ENCODE assay signal across 8 cellular contexts in the genomic region with DNA sequence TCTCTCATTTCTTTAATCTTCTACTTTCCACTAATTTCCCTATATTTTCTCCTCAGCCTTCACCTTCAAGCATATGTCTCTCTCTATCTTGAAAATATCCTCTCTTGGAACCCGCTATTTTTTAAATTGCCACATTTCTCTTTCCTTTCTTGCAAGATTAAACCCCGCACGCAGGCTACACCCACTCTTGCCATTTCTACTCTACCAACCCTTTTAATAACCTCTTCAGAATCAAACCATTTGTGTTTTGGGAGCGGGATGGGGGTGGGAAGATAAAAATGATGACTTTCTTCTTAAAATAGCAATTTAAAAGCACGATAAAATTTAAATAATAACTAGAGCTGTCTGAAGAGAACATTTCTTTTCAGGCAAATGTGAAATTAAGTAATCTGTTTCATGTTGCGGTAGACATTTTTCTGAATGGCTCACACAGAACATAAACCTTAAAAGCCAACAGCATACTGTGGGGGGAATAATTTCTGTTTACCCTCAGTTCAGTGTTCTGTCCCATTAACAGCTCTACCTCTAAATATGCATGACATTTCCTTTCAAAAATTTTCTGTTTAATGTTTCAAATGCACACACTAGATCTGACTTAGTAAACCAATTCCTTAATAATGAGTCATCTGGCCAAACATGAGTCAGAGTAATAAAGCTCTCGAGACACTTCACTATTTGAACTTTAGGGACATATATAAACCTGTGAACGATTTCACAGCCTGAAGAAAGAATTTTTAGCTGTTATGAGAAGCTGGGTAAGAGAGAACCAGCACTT. TPM values are rescaled to one million over a fixed set of nuclear protein-coding genes. Genes with fewer than 3 reads are reported as not detected.
DNase-seq lines count a peak whose midpoint lies in the region; ATAC-seq, FAIRE-seq and TF ChIP-seq lines count a peak whose summit lies in the region.

No MANE protein-coding gene starts in this region.

- peaks cover 81% of the 10 kb centered on the region for H3K79me2 ChIP-seq in ACC112 (ENCODE audit: control insufficient read depth, insufficient read depth, low read length, unreplicated experiment)
- peaks cover 97% of the 10 kb centered on the region for H3K79me2 ChIP-seq in SK-N-SH (ENCODE audit: insufficient read depth)

- H3K4me3 ChIP-seq in ACC112 (ENCODE audit: low read depth, low read length) (peak overlapping the region; percentile 65), SK-N-SH (ENCODE audit: low read depth in 2 of 2, low read length in 1 of 2) (peak overlapping the region; percentile 12 to 34; a peak in 2 of 4 replicates), kidney (ENCODE audit: low read length in 2 of 2) (no peak overlapping the region), WERI-Rb-1 (ENCODE audit: low read depth, low read length) (no peak overlapping the region)

- H3K27me3 ChIP-seq in ACC112 (ENCODE audit: insufficient read depth, low read length) (no peaks in the 10 kb centered on the region), SK-N-SH (ENCODE audit: insufficient read depth) (no peaks in the 10 kb centered on the region), WERI-Rb-1 (ENCODE audit: insufficient read depth, low read depth, severe bottlenecking) (no peaks in the 10 kb centered on the region)

- intact Hi-C loops in kidney (cut with DNase I): no loop called here

- DNase-seq in SK-N-SH (no peak), kidney (no peak), NCI-H1105 treated with DMSO at 0.1 percent for 48 hours (lab: John Stamatoyannopoulos, UW) (no peak), WERI-Rb-1 (no peak)

- no peaks in the 10 kb centered on the region for H4K20me1 ChIP-seq in SK-N-SH (ENCODE audit: insufficient read depth)

- FAIRE-seq in kidney (lab: Jason Lieb, UNC): peak; percentile 95

- POLR2A ChIA-PET in SK-N-SH (lab: Yijun Ruan, JAX): no interaction called here

- ATAC-seq in HG02610 (IDR thresholded peaks at IDR 0.05; ENCODE audit: unreplicated experiment): peak; percentile 84
- no peak for ATAC-seq in GM19324 (IDR thresholded peaks at IDR 0.05; ENCODE audit: low FRiP score, unreplicated experiment)
- no peak for ATAC-seq in GM18517 (IDR thresholded peaks at IDR 0.05; ENCODE audit: unreplicated experiment)

- CTCF ChIA-PET in SK-N-SH (lab: Yijun Ruan, JAX): no interaction called here

- peak; percentile 64 to 96 for TF ChIP-seq EP300 in SK-N-SH (IDR thresholded peaks at IDR 0.05; ENCODE audit: borderline replicate concordance in 1 of 2, low read depth in 1 of 2, low read length in 1 of 2)

- H3K9me2 ChIP-seq in SK-N-SH: no peaks in the 10 kb centered on the region

- no peak for TF ChIP-seq CTCF in SK-N-SH (IDR thresholded peaks at IDR 0.05)
- no peak for TF ChIP-seq CTCF in kidney (IDR thresholded peaks at IDR 0.05; ENCODE audit: borderline replicate concordance, extremely low read depth, insufficient read depth)
- TF ChIP-seq CTCF in WERI-Rb-1 (IDR thresholded peaks at IDR 0.05; ENCODE audit: low read depth, low read length): no peak

- H3K9ac ChIP-seq in SK-N-SH (peak overlapping the region; percentile 65; the same call in 1 of the 2 replicates), kidney (ENCODE audit: low read length in 2 of 2) (no peak overlapping the region)

- peaks cover 17% of the 10 kb centered on the region for H3K36me3 ChIP-seq in ACC112 (ENCODE audit: insufficient read depth, low read length)
- H3K36me3 ChIP-seq in SK-N-SH (replicated peaks in 1 of 2; ENCODE audit: control insufficient read depth in 1 of 2, insufficient read depth in 2 of 2, low read length in 1 of 2): peaks cover 9 to 67% of the 10 kb centered on the region in 2 experiments
- H3K36me3 ChIP-seq in kidney (ENCODE audit: control insufficient read depth in 1 of 2, insufficient read depth in 2 of 2, low read length in 2 of 2): no peaks in the 10 kb centered on the region
- no peaks in the 10 kb centered on the region for H3K36me3 ChIP-seq in WERI-Rb-1

- H3K4me2 ChIP-seq in SK-N-SH: peak overlapping the region; percentile 56

- H3K4me1 ChIP-seq in ACC112 (ENCODE audit: control insufficient read depth, insufficient read depth, low read length, unreplicated experiment): peaks cover 81% of the 10 kb centered on the region
- peaks cover 9 to 58% of the 10 kb centered on the region in 2 experiments; a peak in 3 of 4 replicates for H3K4me1 ChIP-seq in SK-N-SH (ENCODE audit: control insufficient read depth in 1 of 2, insufficient read depth in 2 of 2, low read depth in 1 of 2, low read length in 1 of 2)
- H3K4me1 ChIP-seq in kidney (ENCODE audit: control insufficient read depth in 1 of 2, insufficient read depth in 1 of 2, low read depth in 1 of 2, low read length in 2 of 2): peaks cover 0 to 5% of the 10 kb centered on the region in 2 donors

- H2AFZ ChIP-seq in ACC112 (ENCODE audit: low read length, unreplicated experiment) (no peak overlapping the region), SK-N-SH (ENCODE audit: low read depth) (no peak overlapping the region)

- WGBS in SK-N-SH (ENCODE audit: low lambda C conversion rate): 47% methylated on average over 8 of the region's 8 CpGs

- H3F3A ChIP-seq in SK-N-SH (replicated peaks; ENCODE audit: insufficient read depth): peaks cover 48% of the 10 kb centered on the region

- peak overlapping the region; percentile 97 for H3K27ac ChIP-seq in ACC112 (ENCODE audit: low read depth, low read length)
- peak overlapping the region; percentile 68 to 96 for H3K27ac ChIP-seq in SK-N-SH (ENCODE audit: low read depth in 2 of 2, low read length in 1 of 2)
- peak overlapping the region in 1 of 2 donors; percentile 25 for H3K27ac ChIP-seq in kidney (ENCODE audit: low read depth in 2 of 2, low read length in 2 of 2)
- H3K27ac ChIP-seq in WERI-Rb-1: no peak overlapping the region

- no peak for TF ChIP-seq RAD21 in SK-N-SH (IDR thresholded peaks at IDR 0.05; ENCODE audit: low read length)

- H3K9me3 ChIP-seq in SK-N-SH: no peaks in the 10 kb centered on the region
- no peaks in the 10 kb centered on the region for H3K9me3 ChIP-seq in kidney (ENCODE audit: control insufficient read depth in 1 of 2, low read length in 2 of 2)
- H3K9me3 ChIP-seq in WERI-Rb-1 (ENCODE audit: severe bottlenecking): no peaks in the 10 kb centered on the region

TF ChIP-seq in SK-N-SH, 30 proteins besides CTCF, POLR2A, EP300 and RAD21 (continues in another document):
- TF ChIP-seq JUND (IDR thresholded peaks at IDR 0.05) (peak; percentile 100), MXI1 (IDR thresholded peaks at IDR 0.05; ENCODE audit: low read depth, low read length) (no peak), EZH2phosphoT487 (IDR thresholded peaks at IDR 0.05; ENCODE audit: borderline replicate concordance, low read depth) (no peak), TCF12 (IDR thresholded peaks at IDR 0.05) (peak; percentile 96), SIN3A (IDR thresholded peaks at IDR 0.05; ENCODE audit: borderline replicate concordance, low read depth, low read length) (no peak), MEF2A (IDR thresholded peaks at IDR 0.05; ENCODE audit: borderline replicate concordance, low read depth) (peak; percentile 74), GATA2 (CRISPR knock-in tag; IDR thresholded peaks at IDR 0.05) (no peak), FOXJ3 (CRISPR knock-in tag; IDR thresholded peaks at IDR 0.05) (no peak), CHD2 (IDR thresholded peaks at IDR 0.05; ENCODE audit: low read length, partially characterized antibody) (no peak)
- TF ChIP-seq, protein P1, sequence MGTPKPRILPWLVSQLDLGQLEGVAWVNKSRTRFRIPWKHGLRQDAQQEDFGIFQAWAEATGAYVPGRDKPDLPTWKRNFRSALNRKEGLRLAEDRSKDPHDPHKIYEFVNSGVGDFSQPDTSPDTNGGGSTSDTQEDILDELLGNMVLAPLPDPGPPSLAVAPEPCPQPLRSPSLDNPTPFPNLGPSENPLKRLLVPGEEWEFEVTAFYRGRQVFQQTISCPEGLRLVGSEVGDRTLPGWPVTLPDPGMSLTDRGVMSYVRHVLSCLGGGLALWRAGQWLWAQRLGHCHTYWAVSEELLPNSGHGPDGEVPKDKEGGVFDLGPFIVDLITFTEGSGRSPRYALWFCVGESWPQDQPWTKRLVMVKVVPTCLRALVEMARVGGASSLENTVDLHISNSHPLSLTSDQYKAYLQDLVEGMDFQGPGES (IDR thresholded peaks at IDR 0.05; ENCODE audit: low read depth, low read length): no peak
- TF ChIP-seq, protein P2, sequence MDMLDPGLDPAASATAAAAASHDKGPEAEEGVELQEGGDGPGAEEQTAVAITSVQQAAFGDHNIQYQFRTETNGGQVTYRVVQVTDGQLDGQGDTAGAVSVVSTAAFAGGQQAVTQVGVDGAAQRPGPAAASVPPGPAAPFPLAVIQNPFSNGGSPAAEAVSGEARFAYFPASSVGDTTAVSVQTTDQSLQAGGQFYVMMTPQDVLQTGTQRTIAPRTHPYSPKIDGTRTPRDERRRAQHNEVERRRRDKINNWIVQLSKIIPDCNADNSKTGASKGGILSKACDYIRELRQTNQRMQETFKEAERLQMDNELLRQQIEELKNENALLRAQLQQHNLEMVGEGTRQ (IDR thresholded peaks at IDR 0.05; ENCODE audit: borderline replicate concordance, low read depth, low read length): no peak
- TF ChIP-seq, protein P3, sequence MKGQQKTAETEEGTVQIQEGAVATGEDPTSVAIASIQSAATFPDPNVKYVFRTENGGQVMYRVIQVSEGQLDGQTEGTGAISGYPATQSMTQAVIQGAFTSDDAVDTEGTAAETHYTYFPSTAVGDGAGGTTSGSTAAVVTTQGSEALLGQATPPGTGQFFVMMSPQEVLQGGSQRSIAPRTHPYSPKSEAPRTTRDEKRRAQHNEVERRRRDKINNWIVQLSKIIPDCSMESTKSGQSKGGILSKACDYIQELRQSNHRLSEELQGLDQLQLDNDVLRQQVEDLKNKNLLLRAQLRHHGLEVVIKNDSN (IDR thresholded peaks at IDR 0.05; ENCODE audit: borderline replicate concordance, low read depth): no peak
- TF ChIP-seq, protein P4, sequence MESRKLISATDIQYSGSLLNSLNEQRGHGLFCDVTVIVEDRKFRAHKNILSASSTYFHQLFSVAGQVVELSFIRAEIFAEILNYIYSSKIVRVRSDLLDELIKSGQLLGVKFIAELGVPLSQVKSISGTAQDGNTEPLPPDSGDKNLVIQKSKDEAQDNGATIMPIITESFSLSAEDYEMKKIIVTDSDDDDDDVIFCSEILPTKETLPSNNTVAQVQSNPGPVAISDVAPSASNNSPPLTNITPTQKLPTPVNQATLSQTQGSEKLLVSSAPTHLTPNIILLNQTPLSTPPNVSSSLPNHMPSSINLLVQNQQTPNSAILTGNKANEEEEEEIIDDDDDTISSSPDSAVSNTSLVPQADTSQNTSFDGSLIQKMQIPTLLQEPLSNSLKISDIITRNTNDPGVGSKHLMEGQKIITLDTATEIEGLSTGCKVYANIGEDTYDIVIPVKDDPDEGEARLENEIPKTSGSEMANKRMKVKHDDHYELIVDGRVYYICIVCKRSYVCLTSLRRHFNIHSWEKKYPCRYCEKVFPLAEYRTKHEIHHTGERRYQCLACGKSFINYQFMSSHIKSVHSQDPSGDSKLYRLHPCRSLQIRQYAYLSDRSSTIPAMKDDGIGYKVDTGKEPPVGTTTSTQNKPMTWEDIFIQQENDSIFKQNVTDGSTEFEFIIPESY (IDR thresholded peaks at IDR 0.05; ENCODE audit: borderline replicate concordance, low read depth): peak; percentile 86

RNA-seq across cellular contexts. Expression of a gene that starts 20.5 kb away (rescaled TPM):
- polyA plus RNA-seq in SK-N-SH (2012; rRNA removed) (30.4 and 41.4 TPM in 2 replicates), kidney (ENCODE audit: insufficient read depth, low read depth, low replicate concordance) (3.6 TPM)
- polyA plus RNA-seq in SK-N-SH (2012; cell fraction: cytosol; rRNA removed): 44.8 and 45.9 TPM in 2 replicates
- polyA plus RNA-seq in SK-N-SH (2012; cell fraction: nucleus; rRNA removed): 27.0 and 42.8 TPM in 2 replicates
- total RNA-seq in kidney: 16.7 TPM

Comparison
In these comparisons a context has a peak if more than half of its experiments do, and no peak if none do; other contexts are left out.
1. H3K4me3 ChIP-seq: peak in ACC112 (single experiment) and SK-N-SH (2 of 2); none in kidney (0 of 2) and WERI-Rb-1 (single experiment).